ENCODE assay signal across 9 cellular contexts in genomic region chr14:35940291-35940690, GRCh38.
DNase-seq lines count a peak whose midpoint lies in the region; ATAC-seq lines count a peak whose summit lies in the region.
"Had no signal": no experiment of that assay in that cellular context is flagged by ENCODE, and none has a peak within 500 bp of the region (broad histone marks: within the 10 kb centered on the region; RNA-seq: fewer than 3 reads in every experiment).

No MANE protein-coding gene starts in this region.

- no peak overlapping the region for H3K4me3 Mint-ChIP-seq in stimulated activated naive CD8-positive, alpha-beta T cell treated with anti-CD3 and anti-CD28 coated beads, Interleukin-15, amount 100 ng/mL, for 72 hours
- no peak overlapping the region for H3K4me3 Mint-ChIP-seq in activated CD4-positive, alpha-beta T cell treated with anti-CD3 and anti-CD28 coated beads, Interleukin-2, amount 10 ng/mL, durations not matched to agents 24 days and 14 days

- no peaks in the 10 kb centered on the region for H3K27me3 Mint-ChIP-seq in stimulated activated naive CD8-positive, alpha-beta T cell treated with anti-CD3 and anti-CD28 coated beads, Interleukin-15, amount 100 ng/mL, for 72 hours
- peaks cover 17% of the 10 kb centered on the region for H3K27me3 Mint-ChIP-seq in activated CD4-positive, alpha-beta T cell treated with anti-CD3 and anti-CD28 coated beads, Interleukin-2, amount 10 ng/mL, durations not matched to agents 24 days and 14 days

- no peak for DNase-seq in stimulated activated naive CD8-positive, alpha-beta T cell treated with anti-CD3 and anti-CD28 coated beads, Interleukin-15, amount 100 ng/mL, for 72 hours
- no peak for DNase-seq in stimulated activated naive CD8-positive, alpha-beta T cell treated with anti-CD3 and anti-CD28 coated beads, Interleukin-15, Interleukin-2, amounts not matched to agents 100 U/mL and 50 U/mL, for 24 hours
- DNase-seq in SK-MEL-5 (ENCODE audit: low read depth, low spot score) (peak; percentile 9), AG20443 (ENCODE audit: low spot score) (no peak), D341Med (ENCODE audit: low spot score) (no peak)
- DNase-seq in activated CD4-positive, alpha-beta T cell treated with anti-CD3 and anti-CD28 coated beads, Interleukin-2, amount 10 ng/mL, durations not matched to agents 24 days and 14 days: no peak
- no peak for DNase-seq in activated CD4-positive, alpha-beta T cell treated with anti-CD3 and anti-CD28 coated beads, Interleukin-2, amount 50 U/mL, for 1 hour
- DNase-seq: activated CD8-positive, alpha-beta memory T cell treated with anti-CD3 and anti-CD28 coated beads, Interleukin-2, amount 50 U/mL, for 4 hours had no signal

- peak; percentile 48 for ATAC-seq in stimulated activated naive CD8-positive, alpha-beta T cell treated with anti-CD3 and anti-CD28 coated beads, Interleukin-15, amount 100 ng/mL, for 72 hours
- no peak for ATAC-seq in stimulated activated naive CD8-positive, alpha-beta T cell treated with anti-CD3 and anti-CD28 coated beads, Interleukin-15, Interleukin-2, amounts not matched to agents 100 U/mL and 50 U/mL, for 24 hours
- ATAC-seq in HG02885 (IDR thresholded peaks at IDR 0.05; ENCODE audit: poor library complexity, unreplicated experiment): peak; percentile 77

- in situ Hi-C loops in SK-MEL-5 (cut with HindIII; ENCODE audit: low pct_unique_long_range_greater_than_20kb, low sequenced_read_pairs): no loop called here

- no peak overlapping the region for H3K27ac Mint-ChIP-seq in stimulated activated naive CD8-positive, alpha-beta T cell treated with anti-CD3 and anti-CD28 coated beads, Interleukin-15, amount 100 ng/mL, for 72 hours
- no peak overlapping the region for H3K27ac Mint-ChIP-seq in activated CD4-positive, alpha-beta T cell treated with anti-CD3 and anti-CD28 coated beads, Interleukin-2, amount 10 ng/mL, durations not matched to agents 24 days and 14 days

- H3K4me1 Mint-ChIP-seq in stimulated activated naive CD8-positive, alpha-beta T cell treated with anti-CD3 and anti-CD28 coated beads, Interleukin-15, amount 100 ng/mL, for 72 hours: peaks cover 10% of the 10 kb centered on the region
- peaks cover 3% of the 10 kb centered on the region for H3K4me1 Mint-ChIP-seq in activated CD4-positive, alpha-beta T cell treated with anti-CD3 and anti-CD28 coated beads, Interleukin-2, amount 10 ng/mL, durations not matched to agents 24 days and 14 days

- no peaks in the 10 kb centered on the region for H3K9me3 Mint-ChIP-seq in stimulated activated naive CD8-positive, alpha-beta T cell treated with anti-CD3 and anti-CD28 coated beads, Interleukin-15, amount 100 ng/mL, for 72 hours
- peaks cover under 1% of the 10 kb centered on the region for H3K9me3 Mint-ChIP-seq in activated CD4-positive, alpha-beta T cell treated with anti-CD3 and anti-CD28 coated beads, Interleukin-2, amount 10 ng/mL, durations not matched to agents 24 days and 14 days

- no peaks in the 10 kb centered on the region for H3K36me3 Mint-ChIP-seq in activated CD4-positive, alpha-beta T cell treated with anti-CD3 and anti-CD28 coated beads, Interleukin-2, amount 10 ng/mL, durations not matched to agents 24 days and 14 days (ENCODE audit: low read depth)

- intact Hi-C loops in activated CD4-positive, alpha-beta T cell treated with anti-CD3 and anti-CD28 coated beads, Interleukin-2, amount 10 ng/mL, durations not matched to agents 24 days and 14 days (cut with micrococcal nuclease): no loop called here
